ENCODE assay signal across 8 cellular contexts in the genomic region with DNA sequence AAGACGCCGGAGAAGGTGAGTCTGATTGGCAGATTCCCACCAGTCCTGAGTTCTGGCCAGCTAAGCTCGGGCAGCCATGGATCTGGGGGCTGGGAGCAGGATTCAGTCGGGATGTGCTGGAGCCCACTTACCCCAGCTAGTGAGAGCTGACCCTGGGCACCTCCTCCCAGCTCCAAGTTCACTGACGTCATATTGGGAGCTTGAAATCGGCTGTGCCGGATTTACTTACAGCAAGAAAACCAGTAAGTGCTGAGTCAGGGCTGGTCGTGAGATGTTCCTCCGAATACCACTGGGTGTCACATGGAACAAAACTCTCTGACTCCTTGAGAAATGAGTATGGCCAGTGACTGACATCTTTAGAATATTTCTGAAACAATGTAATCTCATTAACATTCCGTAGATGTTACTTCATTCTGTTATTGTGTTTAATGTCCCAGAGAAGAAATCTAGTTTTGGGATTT.
DNase-seq lines count a peak whose midpoint lies in the region; ATAC-seq lines count a peak whose summit lies in the region.

No MANE protein-coding gene starts in this region.

- ATAC-seq in GM21515 (IDR thresholded peaks at IDR 0.05; ENCODE audit: unreplicated experiment), result no peak

- DNase-seq in GM03348 (ENCODE audit: low spot score), result peak; percentile 27
- DNase-seq in NCI-H526 (lab: John Stamatoyannopoulos, UW), result peak; percentile 66 to 77
- DNase-seq in epithelial cell of prostate (ENCODE audit: low read depth, low spot score), result peak; percentile 34
- DNase-seq in mucosa of gallbladder (ENCODE audit: low spot score), result peak; percentile 45
- no peak for DNase-seq in HPDE6-E6E7 (ENCODE audit: extremely low spot score)
- no peak for DNase-seq in activated CD4-positive, CD25-positive, alpha-beta regulatory T cell treated with anti-CD3 and anti-CD28 coated beads, Interleukin-2, amount 50 U/mL, for 72 hours
- no peak for DNase-seq in NCI-H2171 treated with DMSO at 0.1 percent for 48 hours (lab: John Stamatoyannopoulos, UW)

- H3K27ac ChIP-seq in epithelial cell of prostate, result no peak overlapping the region

Comparison
In these comparisons a context has a peak if more than half of its experiments do, and no peak if none do; other contexts are left out.
1. DNase-seq: peak in GM03348 (single experiment), NCI-H526 (2 of 2), epithelial cell of prostate (single experiment) and mucosa of gallbladder (single experiment); none in HPDE6-E6E7 (single experiment), activated CD4-positive, CD25-positive, alpha-beta regulatory T cell treated with anti-CD3 and anti-CD28 coated beads, Interleukin-2, amount 50 U/mL, for 72 hours (single experiment) and NCI-H2171 treated with DMSO at 0.1 percent for 48 hours (single experiment).